ENCODE assay signal across 12 cellular contexts in the genomic region with DNA sequence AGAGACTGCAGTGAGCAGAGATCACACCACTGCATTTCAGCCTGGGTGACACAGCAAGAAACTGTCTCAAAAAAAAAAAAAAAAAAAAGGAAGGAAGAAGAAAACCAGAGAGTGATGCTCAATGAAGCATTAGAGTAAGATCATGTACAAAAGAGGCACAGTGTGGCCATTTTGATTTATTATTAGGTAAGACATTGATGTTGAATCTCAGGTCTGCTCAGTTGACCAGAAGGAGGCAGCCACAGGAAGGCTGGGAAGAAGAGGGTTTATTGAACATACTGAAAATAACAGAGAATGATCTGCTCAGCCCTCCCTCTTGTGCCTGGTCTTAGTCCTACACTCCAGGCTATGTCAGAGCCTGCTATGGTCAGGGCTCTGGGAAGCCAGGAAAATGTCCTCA. TPM values are rescaled to one million over a fixed set of nuclear protein-coding genes. Genes with fewer than 3 reads are reported as not detected.
DNase-seq lines count a peak whose midpoint lies in the region; ATAC-seq, FAIRE-seq and TF ChIP-seq lines count a peak whose summit lies in the region.
"Had no signal": no experiment of that assay in that cellular context is flagged by ENCODE, and none has a peak within 500 bp of the region (broad histone marks: within the 10 kb centered on the region; RNA-seq: fewer than 3 reads in every experiment).

No MANE protein-coding gene starts in this region.

- TF ChIP-seq CTCF in astrocyte of the spinal cord (IDR thresholded peaks at IDR 0.05; ENCODE audit: low read depth, low read length): peak; percentile 18
- peak; percentile 37 for TF ChIP-seq CTCF in osteoblast (IDR thresholded peaks at IDR 0.05; ENCODE audit: extremely low read depth, low read depth, low read length)
- TF ChIP-seq CTCF in psoas muscle (IDR thresholded peaks at IDR 0.05): no peak
- TF ChIP-seq CTCF in breast epithelium (IDR thresholded peaks at IDR 0.05): no peak

- H3K4me2 ChIP-seq in osteoblast (ENCODE audit: insufficient read depth, low read length): no peak overlapping the region

- FAIRE-seq in GM12892 (lab: Jason Lieb, UNC): peak; percentile 27

- intact Hi-C loops in psoas muscle (cut with DNase I): no loop called here
- intact Hi-C loops in breast epithelium (cut with DNase I; ENCODE audit: low total_unique reads): no loop called here

- H3K27me3 ChIP-seq in osteoblast (ENCODE audit: insufficient read depth, low read length) (no peaks in the 10 kb centered on the region), psoas muscle (ENCODE audit: insufficient read depth in 3 of 3, low read length in 2 of 3) (no peaks in the 10 kb centered on the region), breast epithelium (no peaks in the 10 kb centered on the region)

- no peaks in the 10 kb centered on the region for H4K20me1 ChIP-seq in osteoblast (ENCODE audit: insufficient read depth, low read length)

- no peaks in the 10 kb centered on the region for H3K9me3 ChIP-seq in osteoblast (ENCODE audit: low read depth, low read length)
- H3K9me3 ChIP-seq in psoas muscle: no peaks in the 10 kb centered on the region
- H3K9me3 ChIP-seq in breast epithelium: no peaks in the 10 kb centered on the region

- no peaks in the 10 kb centered on the region for H3K79me2 ChIP-seq in osteoblast (ENCODE audit: insufficient read depth, low read length)

- H2AFZ ChIP-seq in osteoblast (ENCODE audit: low read length): no peak overlapping the region

- H3K36me3 ChIP-seq in osteoblast (ENCODE audit: insufficient read depth, low read length): peaks cover 5% of the 10 kb centered on the region
- H3K36me3 ChIP-seq in psoas muscle (ENCODE audit: insufficient read depth in 1 of 2, low read depth in 1 of 2): no peaks in the 10 kb centered on the region
- no peaks in the 10 kb centered on the region for H3K36me3 ChIP-seq in breast epithelium

- DNase-seq in GM12892 (ENCODE audit: insufficient read length) (no peak), KBM-7 (peak; percentile 71), astrocyte of the spinal cord (ENCODE audit: low read depth, low spot score) (no peak), osteoblast (ENCODE audit: insufficient read length, low spot score, missing footprints) (no peak), psoas muscle (no peak), breast epithelium (ENCODE audit: low spot score in 2 of 2) (no peak), EL (no peak)
- DNase-seq: activated naive CD8-positive, alpha-beta T cell treated with anti-CD3 and anti-CD28 coated beads, Interleukin-2, amount 50 U/mL, for 24 hours; DND-41; natural killer cell; stimulated activated CD4-positive, alpha-beta T cell treated with anti-CD3 and anti-CD28 coated beads, Interleukin-12 subunit alpha, Interleukin-12 subunit beta, amount 100 ng/mL, for 4 hours had no signal

- H3K27ac ChIP-seq in osteoblast (ENCODE audit: low read depth, low read length): no peak overlapping the region
- H3K27ac ChIP-seq in psoas muscle: no peak overlapping the region
- H3K27ac ChIP-seq in breast epithelium: no peak overlapping the region
- H3K27ac ChIP-seq: SK-N-MC had no signal

- TF ChIP-seq POLR2A in GM12892 (IDR thresholded peaks at IDR 0.05; ENCODE audit: low read depth, low read length) (no peak), breast epithelium (IDR thresholded peaks at IDR 0.05) (no peak)

- H3K4me1 ChIP-seq in osteoblast (ENCODE audit: insufficient read depth, low read length): peaks cover 9% of the 10 kb centered on the region
- no peaks in the 10 kb centered on the region for H3K4me1 ChIP-seq in psoas muscle
- H3K4me1 ChIP-seq in breast epithelium: peaks cover 0 to 2% of the 10 kb centered on the region in 2 donors

- in situ Hi-C loops in KBM-7 (cut with MboI; ENCODE audit: low pct_unique_long_range_greater_than_20kb, low sequenced_read_pairs): no loop called here
- in situ Hi-C loops in astrocyte of the spinal cord (cut with HindIII; ENCODE audit: low sequenced_read_pairs): no loop called here

- H3K4me3 ChIP-seq in astrocyte of the spinal cord (ENCODE audit: low read depth, low read length) (no peak overlapping the region), osteoblast (ENCODE audit: insufficient read depth, low read length) (no peak overlapping the region), psoas muscle (no peak overlapping the region), breast epithelium (no peak overlapping the region)
- H3K4me3 ChIP-seq: SK-N-MC had no signal

- ATAC-seq in psoas muscle: no peak
- ATAC-seq: activated naive CD8-positive, alpha-beta T cell treated with anti-CD3 and anti-CD28 coated beads, Interleukin-2, amount 50 U/mL, for 24 hours had no signal

RNA-seq across cellular contexts. Expression of a gene that starts 15.6 kb away (rescaled TPM):
- 15.9 TPM for polyA plus RNA-seq in GM12892 (2012; ENCODE audit: missing spikeins)
- total RNA-seq in osteoblast (14.1 and 15.2 TPM in 2 replicates), psoas muscle (1 to 10 TPM; 2.6 to 7.6 (median 4.5) TPM), breast epithelium (10 to 100 TPM; 10.1 to 18.7 (median 14.4) TPM)
- polyA plus RNA-seq in psoas muscle: 1 to 10 TPM in 2 of 3 donors, under 1 TPM in 1; 0.91 to 2.3 (median 1.8) TPM

RNA-seq across cellular contexts. Expression of a gene that starts 55.1 kb away (rescaled TPM):
- polyA plus RNA-seq in GM12892 (2012; ENCODE audit: missing spikeins): not detected
- total RNA-seq in osteoblast (54.6 and 61.6 TPM in 2 replicates), psoas muscle (10 to 100 TPM in 3 of 4 donors, 1 to 10 TPM in 1; 8.5 to 51.6 (median 23.1) TPM), breast epithelium (100 to 1,000 TPM in 1 of 3 donors, 10 to 100 TPM in 2; 24.2 to 207 (median 44.9) TPM)
- 10 to 100 TPM in 1 of 3 donors, 1 to 10 TPM in 2; 7.3 to 11.9 (median 8.0) TPM for polyA plus RNA-seq in psoas muscle
- total RNA-seq: natural killer cell had no signal

Comparison
In these comparisons a context has a peak if more than half of its experiments do, and no peak if none do; other contexts are left out.
1. CTCF ChIP-seq: peak in astrocyte of the spinal cord (single experiment) and osteoblast (single experiment); none in psoas muscle (single experiment) and breast epithelium (0 of 3).